Comparison of ENCODE assay signal across 20 cellular contexts in genomic region chr7:148162808-148163207, GRCh38.
DNase-seq lines count a peak whose midpoint lies in the region; ATAC-seq and TF ChIP-seq lines count a peak whose summit lies in the region.
"Had no signal": no experiment of that assay in that cellular context is flagged by ENCODE, and none has a peak within 500 bp of the region (broad histone marks: within the 10 kb centered on the region; RNA-seq: fewer than 3 reads in every experiment).

No MANE protein-coding gene starts in this region.

- no peak overlapping the region for H2BK5ac ChIP-seq in neuronal stem cell (ENCODE audit: low read length)

- H3K36me3 ChIP-seq in body of pancreas (replicated peaks in 1 of 2; ENCODE audit: insufficient read depth in 1 of 2, low read depth in 2 of 2) (no peaks in the 10 kb centered on the region), smooth muscle cell (ENCODE audit: low read depth) (no peaks in the 10 kb centered on the region), neuronal stem cell (replicated peaks in 1 of 2; ENCODE audit: control insufficient read depth in 2 of 2, insufficient read depth in 2 of 2, low read length in 2 of 2) (no peaks in the 10 kb centered on the region)
- H3K36me3 ChIP-seq: BLaER1 had no signal

- no peak overlapping the region for H2BK15ac ChIP-seq in neuronal stem cell (ENCODE audit: low read length)

- H2AFZ ChIP-seq in smooth muscle cell (ENCODE audit: low read depth) (no peak overlapping the region), neuronal stem cell (ENCODE audit: low read length) (no peak overlapping the region)
- H2AFZ ChIP-seq: GM23248 had no signal

- H4K91ac ChIP-seq in neuronal stem cell (ENCODE audit: low read depth, low read length, poor library complexity) = no peak overlapping the region

- TF ChIP-seq POLR2A in body of pancreas (IDR thresholded peaks at IDR 0.05) = no peak

- no peak overlapping the region for H3K4ac ChIP-seq in neuronal stem cell (ENCODE audit: low read length)

- ATAC-seq in body of pancreas = peak; percentile 63
- no peak for ATAC-seq in stimulated activated memory B cell treated with anti-CD40 and anti-IgM and Interleukin-4, amounts not matched to agents 10 μg/mL and 1 μg/mL and 100 μg/mL, for 72 hours
- ATAC-seq: CD8-positive, alpha-beta T cell had no signal

- H3K4me3 Mint-ChIP-seq in stimulated activated memory B cell treated with anti-CD40 and anti-IgM and Interleukin-4, amounts not matched to agents 10 μg/mL and 1 μg/mL and 100 μg/mL, for 72 hours = no peak overlapping the region
- H3K4me3 Mint-ChIP-seq: B cell; CD4-positive, CD25-positive, alpha-beta regulatory T cell; CD8-positive, alpha-beta T cell had no signal

- H3K27me3 Mint-ChIP-seq in stimulated activated memory B cell treated with anti-CD40 and anti-IgM and Interleukin-4, amounts not matched to agents 10 μg/mL and 1 μg/mL and 100 μg/mL, for 72 hours = peaks cover 35% of the 10 kb centered on the region

- H4K20me1 ChIP-seq in smooth muscle cell (ENCODE audit: low read depth) = no peaks in the 10 kb centered on the region
- H4K20me1 ChIP-seq: BLaER1 had no signal

- DNase-seq in NCI-H2196 treated with DMSO at 0.1 percent for 48 hours (lab: John Stamatoyannopoulos, UW; ENCODE audit: unreplicated experiment) (peak; percentile 8), NCI-H2196 (lab: John Stamatoyannopoulos, UW; ENCODE audit: unreplicated experiment) (no peak), NCI-H2029 (lab: John Stamatoyannopoulos, UW) (peak; percentile 6), body of pancreas (peak; percentile 19 to 31 (median 23)), smooth muscle cell (lab: John Stamatoyannopoulos, UW; ENCODE audit: unreplicated experiment) (no peak), neuronal stem cell (ENCODE audit: low spot score) (no peak), activated T-cell treated with anti-CD3 and anti-CD28 coated beads for 4 hours (no peak)
- DNase-seq: Caco-2; CD4-positive, CD25-positive, alpha-beta regulatory T cell; CD8-positive, alpha-beta T cell; DMS153; DND-41; GM23248; H7; HCEC 1CT had no signal

- intact Hi-C loops in body of pancreas (cut with DNase I) = no loop called here

- H2BK120ac ChIP-seq in neuronal stem cell (ENCODE audit: low read depth, low read length) = no peak overlapping the region

- WGBS in body of pancreas, 2 donors = 14 to 23% methylated on average over 4 of the region's 4 CpGs
- WGBS in smooth muscle cell (ENCODE audit: low lambda C conversion rate) = 79% methylated on average over 4 of the region's 4 CpGs
- no CpG with 5 or more reads among the region's 4 CpGs for WGBS in neuronal stem cell (ENCODE audit: extremely low coverage in 2 of 2, insufficient read length in 2 of 2, insufficient replicate concordance in 1 of 2), 2 donors

- H3K9ac ChIP-seq in smooth muscle cell (ENCODE audit: low read depth) (no peak overlapping the region), neuronal stem cell (ENCODE audit: low read depth, low read length, poor library complexity) (no peak overlapping the region)
- H3K9ac ChIP-seq: BLaER1, GM23248 had no signal

- H3K27ac Mint-ChIP-seq in stimulated activated memory B cell treated with anti-CD40 and anti-IgM and Interleukin-4, amounts not matched to agents 10 μg/mL and 1 μg/mL and 100 μg/mL, for 72 hours = no peak overlapping the region
- H3K27ac Mint-ChIP-seq: B cell; CD4-positive, CD25-positive, alpha-beta regulatory T cell; CD8-positive, alpha-beta T cell had no signal

- H3K27ac ChIP-seq in body of pancreas (no peak overlapping the region), smooth muscle cell (ENCODE audit: low read depth) (peak overlapping the region; percentile 51), neuronal stem cell (replicated peaks; ENCODE audit: low read length) (no peak overlapping the region)
- H3K27ac ChIP-seq: 22Rv1, BLaER1, C4-2B, GM23248 had no signal

- H2BK12ac ChIP-seq in neuronal stem cell (ENCODE audit: low read length) = no peak overlapping the region

- H3K14ac ChIP-seq in neuronal stem cell (ENCODE audit: low read length) = no peak overlapping the region

- H3K4me1 ChIP-seq in body of pancreas = peaks cover 12% of the 10 kb centered on the region
- no peaks in the 10 kb centered on the region for H3K4me1 ChIP-seq in smooth muscle cell (ENCODE audit: low read depth)
- H3K4me1 ChIP-seq in neuronal stem cell (ENCODE audit: control insufficient read depth in 2 of 2, insufficient read depth in 1 of 2, low read depth in 1 of 2, low read length in 2 of 2) = no peaks in the 10 kb centered on the region
- H3K4me1 ChIP-seq: BLaER1, Caco-2 had no signal

- H3K4me3 ChIP-seq in body of pancreas = no peak overlapping the region
- no peak overlapping the region for H3K4me3 ChIP-seq in smooth muscle cell
- no peak overlapping the region for H3K4me3 ChIP-seq in neuronal stem cell (ENCODE audit: low read length in 2 of 2)
- H3K4me3 ChIP-seq: BLaER1, GM23248 had no signal

- no peaks in the 10 kb centered on the region for H3K79me1 ChIP-seq in neuronal stem cell (ENCODE audit: low read depth, low read length)

- H3K4me1 Mint-ChIP-seq in stimulated activated memory B cell treated with anti-CD40 and anti-IgM and Interleukin-4, amounts not matched to agents 10 μg/mL and 1 μg/mL and 100 μg/mL, for 72 hours = no peaks in the 10 kb centered on the region
- H3K4me1 Mint-ChIP-seq: B cell; CD4-positive, CD25-positive, alpha-beta regulatory T cell had no signal

- no peaks in the 10 kb centered on the region for H3K9me3 Mint-ChIP-seq in stimulated activated memory B cell treated with anti-CD40 and anti-IgM and Interleukin-4, amounts not matched to agents 10 μg/mL and 1 μg/mL and 100 μg/mL, for 72 hours
- H3K9me3 Mint-ChIP-seq: CD8-positive, alpha-beta T cell had no signal

- H3K27me3 ChIP-seq in body of pancreas (no peaks in the 10 kb centered on the region), smooth muscle cell (ENCODE audit: low read depth) (no peaks in the 10 kb centered on the region), neuronal stem cell (ENCODE audit: control insufficient read depth in 3 of 3, insufficient read depth in 3 of 3, low read depth in 1 of 3, low read length in 3 of 3) (no peaks in the 10 kb centered on the region)
- H3K27me3 ChIP-seq: BLaER1 had no signal

- H3K4me2 ChIP-seq in smooth muscle cell (no peak overlapping the region), neuronal stem cell (ENCODE audit: insufficient read depth, low read length, poor library complexity, severe bottlenecking) (no peak overlapping the region)
- H3K4me2 ChIP-seq: BLaER1 had no signal

- no peaks in the 10 kb centered on the region for H3K79me2 ChIP-seq in smooth muscle cell (ENCODE audit: low read depth)

- no peaks in the 10 kb centered on the region for H3F3A ChIP-seq in smooth muscle cell (ENCODE audit: low read depth)

- TF ChIP-seq CTCF in body of pancreas (IDR thresholded peaks at IDR 0.05) (no peak), smooth muscle cell (IDR thresholded peaks at IDR 0.05; ENCODE audit: borderline replicate concordance, insufficient read depth, poor library complexity, severe bottlenecking) (no peak)

- no peak overlapping the region for H3K18ac ChIP-seq in neuronal stem cell (ENCODE audit: low read length)

- no peak overlapping the region for H4K8ac ChIP-seq in neuronal stem cell (ENCODE audit: low read depth, low read length)

- H2AK5ac ChIP-seq in neuronal stem cell (ENCODE audit: low read depth, low read length) = no peak overlapping the region

- H3K36me3 Mint-ChIP-seq in stimulated activated memory B cell treated with anti-CD40 and anti-IgM and Interleukin-4, amounts not matched to agents 10 μg/mL and 1 μg/mL and 100 μg/mL, for 72 hours = no peaks in the 10 kb centered on the region
- H3K36me3 Mint-ChIP-seq: CD4-positive, CD25-positive, alpha-beta regulatory T cell; CD8-positive, alpha-beta T cell had no signal

- H3K23ac ChIP-seq in neuronal stem cell (ENCODE audit: low read depth, low read length, poor library complexity) = no peak overlapping the region

- H3K9me3 ChIP-seq in body of pancreas = no peaks in the 10 kb centered on the region
- no peaks in the 10 kb centered on the region for H3K9me3 ChIP-seq in smooth muscle cell (replicated peaks; ENCODE audit: low read depth)
- H3K9me3 ChIP-seq in neuronal stem cell (replicated peaks in 1 of 2; ENCODE audit: control insufficient read depth in 2 of 2, insufficient read depth in 1 of 2, low read depth in 1 of 2, low read length in 2 of 2) = no peaks in the 10 kb centered on the region
- H3K9me3 ChIP-seq: BLaER1, Caco-2 had no signal

Comparison
In these comparisons a context has a peak if more than half of its experiments do, and no peak if none do; other contexts are left out.
1. DNase-seq: peak in NCI-H2196 treated with DMSO at 0.1 percent for 48 hours (single experiment), NCI-H2029 (single experiment) and body of pancreas (4 of 4); none in NCI-H2196 (single experiment), smooth muscle cell (single experiment), neuronal stem cell (single experiment) and activated T-cell treated with anti-CD3 and anti-CD28 coated beads for 4 hours (single experiment).